ENCODE assay signal across 36 cellular contexts in genomic region chr15:73433878-73434277, GRCh38. TPM values are rescaled to one million over a fixed set of nuclear protein-coding genes. Genes with fewer than 3 reads are reported as not detected.
DNase-seq lines count a peak whose midpoint lies in the region; ATAC-seq and TF ChIP-seq lines count a peak whose summit lies in the region.
"Had no signal": no experiment of that assay in that cellular context is flagged by ENCODE, and none has a peak within 500 bp of the region (broad histone marks: within the 10 kb centered on the region; RNA-seq: fewer than 3 reads in every experiment).

No MANE protein-coding gene starts in this region.

- H3K36me3 Mint-ChIP-seq in stimulated activated memory B cell treated with anti-CD40 and anti-IgM and Interleukin-4, amounts not matched to agents 10 μg/mL and 1 μg/mL and 100 μg/mL, for 72 hours = no peaks in the 10 kb centered on the region
- H3K36me3 Mint-ChIP-seq: CD14-positive monocyte; CD4-positive, alpha-beta memory T cell; CD4-positive, CD25-positive, alpha-beta regulatory T cell; CD8-positive, alpha-beta memory T cell; CD8-positive, alpha-beta T cell had no signal

- ATAC-seq in stimulated activated memory B cell treated with anti-CD40 and anti-IgM and Interleukin-4, amounts not matched to agents 10 μg/mL and 1 μg/mL and 100 μg/mL, for 72 hours = no peak
- no peak for ATAC-seq in HG02642 (IDR thresholded peaks at IDR 0.05; ENCODE audit: poor library complexity, unreplicated experiment)
- ATAC-seq: A549; CD8-positive, alpha-beta T cell had no signal

- H3K27me3 Mint-ChIP-seq in stimulated activated memory B cell treated with anti-CD40 and anti-IgM and Interleukin-4, amounts not matched to agents 10 μg/mL and 1 μg/mL and 100 μg/mL, for 72 hours = peaks cover 43% of the 10 kb centered on the region

- in situ Hi-C loops in Caki2 (cut with HindIII; ENCODE audit: low pct_unique_long_range_greater_than_20kb, low sequenced_read_pairs) = no loop called here

- no peak for TF ChIP-seq CTCF in epithelial cell of proximal tubule (conservative IDR thresholded peaks at IDR 0.05; ENCODE audit: low read depth, low read length)

- no peak overlapping the region for H3K4me3 ChIP-seq in epithelial cell of proximal tubule (ENCODE audit: low read depth, low read length)
- H3K4me3 ChIP-seq: A549; BLaER1; BLaER1 treated with 17β-estradiol and CSF1 and Interleukin-3, amounts not matched to agents 10 nM and 100 nM had no signal

- H3K27ac Mint-ChIP-seq in stimulated activated memory B cell treated with anti-CD40 and anti-IgM and Interleukin-4, amounts not matched to agents 10 μg/mL and 1 μg/mL and 100 μg/mL, for 72 hours = no peak overlapping the region
- H3K27ac Mint-ChIP-seq: B cell; CD14-positive monocyte; CD4-positive, alpha-beta memory T cell; CD4-positive, alpha-beta T cell; CD4-positive, CD25-positive, alpha-beta regulatory T cell; CD8-positive, alpha-beta memory T cell; CD8-positive, alpha-beta T cell had no signal

- no peak overlapping the region for H3K4me3 Mint-ChIP-seq in stimulated activated memory B cell treated with anti-CD40 and anti-IgM and Interleukin-4, amounts not matched to agents 10 μg/mL and 1 μg/mL and 100 μg/mL, for 72 hours
- H3K4me3 Mint-ChIP-seq: B cell; CD14-positive monocyte; CD4-positive, alpha-beta memory T cell; CD4-positive, alpha-beta T cell; CD4-positive, CD25-positive, alpha-beta regulatory T cell; CD8-positive, alpha-beta memory T cell; CD8-positive, alpha-beta T cell had no signal

- peaks cover 3% of the 10 kb centered on the region for H3K9me3 Mint-ChIP-seq in stimulated activated memory B cell treated with anti-CD40 and anti-IgM and Interleukin-4, amounts not matched to agents 10 μg/mL and 1 μg/mL and 100 μg/mL, for 72 hours
- H3K9me3 Mint-ChIP-seq: CD4-positive, alpha-beta T cell; CD8-positive, alpha-beta memory T cell; CD8-positive, alpha-beta T cell had no signal

- DNase-seq in Caki2 (ENCODE audit: low read depth) = peak; percentile 43
- peak; percentile 52 for DNase-seq in epithelial cell of proximal tubule (ENCODE audit: low read depth)
- peak; percentile 59 for DNase-seq in kidney tubule cell (ENCODE audit: low spot score)
- peak; percentile 88 for DNase-seq in renal cortical epithelial cell (ENCODE audit: low read depth)
- DNase-seq in NCI-H1092 (lab: John Stamatoyannopoulos, UW) = no peak
- DNase-seq in stimulated activated CD4-positive, alpha-beta T cell treated with anti-CD3 and anti-CD28 coated beads, Interleukin-4, amount 100 ng/mL, for 1 hour = no peak
- DNase-seq: 8988T; ACHN; AML-193; BE2C; C1 segment of cervical spinal cord; Caco-2; Calu3; CD4-positive, alpha-beta memory T cell; CD4-positive, alpha-beta T cell; CD4-positive, CD25-positive, alpha-beta regulatory T cell; CD8-positive, alpha-beta memory T cell; CD8-positive, alpha-beta T cell; COR-L47; DMS 273 treated with DMSO at 0.1 percent for 48 hours; DMS153; DMS53; DMS79; DMS79 treated with DMSO at 0.1 percent for 48 hours; DND-41; EL had no signal

- no peaks in the 10 kb centered on the region for H3K4me1 Mint-ChIP-seq in stimulated activated memory B cell treated with anti-CD40 and anti-IgM and Interleukin-4, amounts not matched to agents 10 μg/mL and 1 μg/mL and 100 μg/mL, for 72 hours
- H3K4me1 Mint-ChIP-seq: B cell had no signal

RNA-seq across cellular contexts. Expression of gene REC114, which starts 9.1 kb away (rescaled TPM):
- not detected in 2 replicates for total RNA-seq in Caki2 (2014; rRNA removed; shearing (Covaris generic); ENCODE audit: low replicate concordance)
- total RNA-seq in epithelial cell of proximal tubule = not detected in 2 replicates
- not detected in 2 replicates for total RNA-seq in renal cortical epithelial cell
- total RNA-seq: A172; A673; B cell; Caco-2; Calu3; CD4-positive, alpha-beta memory T cell; CD4-positive, alpha-beta T cell; CD4-positive, CD25-positive, alpha-beta regulatory T cell; CD8-positive, alpha-beta memory T cell; CD8-positive, alpha-beta T cell; Daoy had no signal

Comparison
In these comparisons a context has a peak if more than half of its experiments do, and no peak if none do; other contexts are left out.
1. DNase-seq: peak in Caki2 (single experiment), epithelial cell of proximal tubule (single experiment), kidney tubule cell (single experiment) and renal cortical epithelial cell (single experiment); none in NCI-H1092 (single experiment) and stimulated activated CD4-positive, alpha-beta T cell treated with anti-CD3 and anti-CD28 coated beads, Interleukin-4, amount 100 ng/mL, for 1 hour (single experiment).